18 cellular contexts compared by ENCODE assay signal in the genomic region with DNA sequence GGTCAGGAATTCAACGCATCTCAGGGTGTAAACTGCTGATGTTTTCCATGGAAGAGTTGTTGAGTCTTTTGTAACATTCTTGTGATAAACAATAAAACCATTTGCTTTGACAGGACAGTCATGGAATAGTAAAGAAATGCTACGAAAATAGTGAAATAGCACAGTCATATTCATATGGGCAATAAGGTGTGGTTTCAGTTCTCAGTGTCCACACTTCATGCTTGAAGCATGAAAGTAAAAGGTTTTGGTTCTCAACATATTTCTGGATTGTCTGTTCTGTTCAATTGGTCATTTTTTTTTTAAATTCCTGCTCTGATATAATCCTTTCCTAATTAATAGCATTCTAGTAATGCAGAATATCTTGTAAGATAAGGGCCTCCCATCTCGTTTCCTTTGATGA.
DNase-seq lines count a peak whose midpoint lies in the region; ATAC-seq, FAIRE-seq and TF ChIP-seq lines count a peak whose summit lies in the region.
"Had no signal": no experiment of that assay in that cellular context is flagged by ENCODE, and none has a peak within 500 bp of the region (broad histone marks: within the 10 kb centered on the region; RNA-seq: fewer than 3 reads in every experiment).

No MANE protein-coding gene starts in this region.

- ATAC-seq in GM19351 (IDR thresholded peaks at IDR 0.05; ENCODE audit: unreplicated experiment) (peak; percentile 100), HG02588 (IDR thresholded peaks at IDR 0.05; ENCODE audit: unreplicated experiment) (peak; percentile 82), HG03196 (IDR thresholded peaks at IDR 0.05; ENCODE audit: unreplicated experiment) (peak; percentile 84)
- no peak for ATAC-seq in activated T-cell treated with anti-CD3 and anti-CD28 coated beads, Interleukin-2, amount 50 U/mL, for 4 hours
- ATAC-seq: psoas muscle, T-cell had no signal

- peaks cover 17% of the 10 kb centered on the region for H3K9me3 Mint-ChIP-seq in activated T-cell treated with anti-CD3 and anti-CD28 coated beads, Interleukin-2, amount 50 U/mL, for 4 hours
- H3K9me3 Mint-ChIP-seq: activated T-helper 1 cell treated with anti-CD3 and anti-CD28 coated beads, Interleukin-12 subunit alpha, Interleukin-12 subunit beta, Interleukin-2, Interleukin-4 antibody, amounts not matched to agents 30 ng/mL and 10 ng/mL and 1 ng/mL, durations not matched to agents 14 hours and 24 hours and 36 hours had no signal

- no peak overlapping the region for H3K4me3 ChIP-seq in uterus
- H3K4me3 ChIP-seq: hepatocyte, psoas muscle had no signal

- intact Hi-C loops in uterus (cut with DNase I; ENCODE audit: low total_unique reads) = no loop called here

- no peaks in the 10 kb centered on the region for H3K27me3 Mint-ChIP-seq in activated T-cell treated with anti-CD3 and anti-CD28 coated beads, Interleukin-2, amount 50 U/mL, for 4 hours (ENCODE audit: low read depth)
- H3K27me3 Mint-ChIP-seq: naive B cell, T-cell had no signal

- no peak overlapping the region for H3K4me3 Mint-ChIP-seq in activated T-cell treated with anti-CD3 and anti-CD28 coated beads, Interleukin-2, amount 50 U/mL, for 4 hours
- H3K4me3 Mint-ChIP-seq: activated T-helper 1 cell treated with anti-CD3 and anti-CD28 coated beads, Interleukin-12 subunit alpha, Interleukin-12 subunit beta, Interleukin-2, Interleukin-4 antibody, amounts not matched to agents 30 ng/mL and 10 ng/mL and 1 ng/mL, durations not matched to agents 14 hours and 24 hours and 36 hours; naive B cell; T-cell had no signal

- no peaks in the 10 kb centered on the region for H3K4me1 Mint-ChIP-seq in activated T-cell treated with anti-CD3 and anti-CD28 coated beads, Interleukin-2, amount 50 U/mL, for 4 hours (ENCODE audit: low read depth)
- H3K4me1 Mint-ChIP-seq: naive B cell, T-cell had no signal

- H3K27me3 ChIP-seq in uterus = no peaks in the 10 kb centered on the region
- H3K27me3 ChIP-seq: hepatocyte had no signal

- no peaks in the 10 kb centered on the region for H3K9me3 ChIP-seq in uterus
- H3K9me3 ChIP-seq: psoas muscle had no signal

- FAIRE-seq in GM12891 (lab: Jason Lieb, UNC) = no peak

- no peaks in the 10 kb centered on the region for H3K4me1 ChIP-seq in uterus
- H3K4me1 ChIP-seq: psoas muscle had no signal

- H3K27ac ChIP-seq in uterus = no peak overlapping the region
- H3K27ac ChIP-seq: hepatocyte, psoas muscle had no signal

- TF ChIP-seq CTCF in uterus (IDR thresholded peaks at IDR 0.05) = no peak

- DNase-seq in GM12891 (ENCODE audit: insufficient read length, low spot score) = no peak
- no peak for DNase-seq in islet precursor cell
- DNase-seq in epidermal melanocyte (ENCODE audit: insufficient read length, low spot score) = no peak
- no peak for DNase-seq in uterus
- no peak for DNase-seq in activated T-cell treated with anti-CD3 and anti-CD28 coated beads, Interleukin-2, amount 50 U/mL, for 4 hours
- DNase-seq: anterior cingulate cortex; KBM-7; naive B cell; NCI-H1417 treated with DMSO at 0.1 percent for 48 hours; NCI-H510A treated with DMSO at 0.1 percent for 48 hours; psoas muscle; stimulated activated CD4-positive, alpha-beta T cell treated with anti-CD3 and anti-CD28 coated beads, Interleukin-15, amount 100 ng/mL, for 24 hours; T-cell had no signal

- no peaks in the 10 kb centered on the region for H3K36me3 Mint-ChIP-seq in activated T-cell treated with anti-CD3 and anti-CD28 coated beads, Interleukin-2, amount 50 U/mL, for 4 hours (ENCODE audit: insufficient read depth)
- H3K36me3 Mint-ChIP-seq: naive B cell, T-cell had no signal

- no peaks in the 10 kb centered on the region for H3K36me3 ChIP-seq in uterus

- no peak for TF ChIP-seq POLR2A in GM12891 (IDR thresholded peaks at IDR 0.05; ENCODE audit: low read depth, low read length)
- no peak for TF ChIP-seq POLR2A in uterus (IDR thresholded peaks at IDR 0.05)

TF ChIP-seq in GM12891, 5 proteins besides CTCF, POLR2A, EP300 and RAD21:
- TF ChIP-seq POU2F2 (IDR thresholded peaks at IDR 0.05; ENCODE audit: low read depth, low read length) (no peak), PAX5 (IDR thresholded peaks at IDR 0.05; ENCODE audit: insufficient read depth, low read length, severe bottlenecking) (no peak), SPI1 (IDR thresholded peaks at IDR 0.05; ENCODE audit: low read depth, low read length) (peak; percentile 46; the same call in 1 of the 2 replicates), POLR2AphosphoS5 (IDR thresholded peaks at IDR 0.05; ENCODE audit: low read depth, low read length) (no peak), TAF1 (IDR thresholded peaks at IDR 0.05; ENCODE audit: low read depth, low read length) (no peak)

Comparison
In these comparisons a context has a peak if more than half of its experiments do, and no peak if none do; other contexts are left out.
1. ATAC-seq: peak in GM19351 (single experiment), HG02588 (single experiment) and HG03196 (single experiment); none in activated T-cell treated with anti-CD3 and anti-CD28 coated beads, Interleukin-2, amount 50 U/mL, for 4 hours (0 of 2).